In the genomic region with DNA sequence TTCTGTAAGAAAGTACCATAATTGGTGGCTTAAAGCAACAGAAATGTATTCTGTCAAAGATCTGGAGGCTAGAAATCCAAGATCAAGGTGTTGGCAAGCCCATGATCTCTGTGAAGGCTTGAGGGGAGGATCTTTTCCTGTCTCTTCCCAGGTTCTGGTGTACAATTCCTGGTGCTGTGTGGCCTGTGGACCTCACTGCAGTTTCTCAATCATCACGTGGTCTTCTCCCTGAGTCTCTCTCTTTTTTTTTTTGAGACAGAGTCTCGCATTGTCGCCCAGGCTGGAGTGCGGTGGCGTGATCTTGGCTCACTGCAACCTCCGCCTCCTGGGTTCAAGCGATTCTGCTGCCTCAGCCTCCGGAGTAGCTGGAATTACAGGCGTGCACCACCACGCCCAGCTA, we compare ENCODE assay signal across 2 cellular contexts. TPM values are rescaled to one million over a fixed set of nuclear protein-coding genes. Genes with fewer than 3 reads are reported as not detected.
"Had no signal": no experiment of that assay in that cellular context is flagged by ENCODE, and none has a peak within 500 bp of the region (broad histone marks: within the 10 kb centered on the region; RNA-seq: fewer than 3 reads in every experiment).

No MANE protein-coding gene starts in this region.

RNA-seq across cellular contexts. Expression of a gene that starts 12.7 kb away (rescaled TPM):
- total RNA-seq: GM23248, H4 had no signal
- polyA plus RNA-seq: GM23248 had no signal
